In the genomic region with DNA sequence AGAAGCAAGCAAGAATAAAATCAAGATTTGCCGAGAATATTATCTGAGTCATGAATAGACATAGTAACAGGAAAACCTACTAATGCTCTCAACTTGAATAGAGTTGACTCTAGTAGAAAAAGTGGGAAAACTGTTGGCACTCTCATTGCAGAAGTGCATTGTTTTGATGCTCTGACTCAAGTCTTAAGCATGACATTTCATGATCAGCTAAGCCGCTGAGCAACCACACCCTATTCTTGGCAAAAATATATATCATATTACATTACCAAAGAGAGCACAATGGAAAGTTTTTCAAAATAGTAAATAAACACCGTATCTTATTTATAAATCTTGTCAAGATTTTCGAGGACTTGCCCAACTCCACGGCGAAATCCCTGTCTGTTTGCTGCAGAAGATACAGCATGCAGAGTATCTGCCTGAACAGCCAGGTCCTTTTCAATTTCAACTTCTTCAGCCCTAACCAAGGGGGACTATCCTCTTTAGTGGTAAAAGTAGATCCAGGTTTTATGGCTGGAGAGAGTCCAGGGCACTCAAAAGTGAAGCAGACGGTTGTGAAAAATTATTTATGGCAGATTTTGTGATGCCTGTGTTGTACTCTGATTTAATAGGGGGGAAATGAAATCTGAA, we compare ENCODE assay signal across 17 cellular contexts. TPM values are rescaled to one million over a fixed set of nuclear protein-coding genes. Genes with fewer than 3 reads are reported as not detected.
DNase-seq lines count a peak whose midpoint lies in the region; ATAC-seq and TF ChIP-seq lines count a peak whose summit lies in the region.
"Had no signal": no experiment of that assay in that cellular context is flagged by ENCODE, and none has a peak within 500 bp of the region (broad histone marks: within the 10 kb centered on the region; RNA-seq: fewer than 3 reads in every experiment).

No MANE protein-coding gene starts in this region.

- TF ChIP-seq CTCF in brain microvascular endothelial cell (IDR thresholded peaks at IDR 0.05; ENCODE audit: low read depth, low read length, missing control alignments) (no peak), hepatocyte (IDR thresholded peaks at IDR 0.05; ENCODE audit: poor library complexity) (no peak), neural progenitor cell (IDR thresholded peaks at IDR 0.05) (no peak)

- H3K9me3 ChIP-seq in hepatocyte (ENCODE audit: low read depth) = no peaks in the 10 kb centered on the region
- no peaks in the 10 kb centered on the region for H3K9me3 ChIP-seq in neural progenitor cell (ENCODE audit: low read depth)
- H3K9me3 ChIP-seq: sigmoid colon, tibial artery had no signal

- no peak for ATAC-seq in HG03039 (IDR thresholded peaks at IDR 0.05; ENCODE audit: unreplicated experiment)
- ATAC-seq: activated naive CD8-positive, alpha-beta T cell treated with anti-CD3 and anti-CD28 coated beads, Interleukin-2, amount 50 U/mL, for 24 hours had no signal

- no peaks in the 10 kb centered on the region for H3K36me3 ChIP-seq in brain microvascular endothelial cell (replicated peaks)
- no peaks in the 10 kb centered on the region for H3K36me3 ChIP-seq in hepatocyte (replicated peaks; ENCODE audit: insufficient read depth, low read depth)
- H3K36me3 ChIP-seq in neural progenitor cell = no peaks in the 10 kb centered on the region
- H3K36me3 ChIP-seq: sigmoid colon, tibial artery had no signal

- peak; percentile 86 for DNase-seq in A172 (ENCODE audit: low spot score)
- peak; percentile 94 for DNase-seq in HT1080 (ENCODE audit: low read depth)
- DNase-seq in brain microvascular endothelial cell = peak; percentile 69
- no peak for DNase-seq in hepatocyte (ENCODE audit: low spot score)
- no peak for DNase-seq in neural progenitor cell (ENCODE audit: low spot score)
- no peak for DNase-seq in stimulated activated naive CD4-positive, alpha-beta T cell (lab: John Stamatoyannopoulos, UW)
- DNase-seq in NCI-H2081 (lab: John Stamatoyannopoulos, UW) = no peak
- DNase-seq: activated CD8-positive, alpha-beta memory T cell treated with anti-CD3 and anti-CD28 coated beads, Interleukin-2, amount 50 U/mL, for 4 hours; activated naive CD8-positive, alpha-beta T cell treated with anti-CD3 and anti-CD28 coated beads, Interleukin-2, amount 50 U/mL, for 24 hours; DMS153; MM.1S; NCI-H345; Right ventricle myocardium superior; sigmoid colon; tibial artery had no signal

- H3K4me3 Mint-ChIP-seq in neural progenitor cell = no peak overlapping the region
- H3K4me3 Mint-ChIP-seq: activated naive CD8-positive, alpha-beta T cell treated with anti-CD3 and anti-CD28 coated beads, Interleukin-2, amount 50 U/mL, for 24 hours had no signal

- no peaks in the 10 kb centered on the region for H3K36me3 Mint-ChIP-seq in neural progenitor cell

- no peaks in the 10 kb centered on the region for H3K27me3 Mint-ChIP-seq in neural progenitor cell (ENCODE audit: insufficient read depth, low read depth)

- H3K4me1 ChIP-seq in hepatocyte (ENCODE audit: insufficient read depth) = peaks cover 5% of the 10 kb centered on the region
- H3K4me1 ChIP-seq in neural progenitor cell = no peaks in the 10 kb centered on the region
- H3K4me1 ChIP-seq: sigmoid colon, tibial artery had no signal

- in situ Hi-C loops in brain microvascular endothelial cell (cut with HindIII; ENCODE audit: low pct_ligation_motif_present, low sequenced_read_pairs) = loop anchor here (25.0 kb wide), 1 partner anchor 577 kb away; a partner anchor contains a TSS

- H3K9me2 ChIP-seq in hepatocyte (replicated peaks; ENCODE audit: insufficient read depth) = no peaks in the 10 kb centered on the region

- H3K4me2 ChIP-seq in hepatocyte (no peak overlapping the region), neural progenitor cell (no peak overlapping the region)

- H3K27me3 ChIP-seq in brain microvascular endothelial cell (replicated peaks) (no peaks in the 10 kb centered on the region), hepatocyte (no peaks in the 10 kb centered on the region), neural progenitor cell (no peaks in the 10 kb centered on the region)
- H3K27me3 ChIP-seq: sigmoid colon, tibial artery had no signal

- H3K27ac ChIP-seq in brain microvascular endothelial cell (peak overlapping the region; percentile 28), hepatocyte (peak overlapping the region; percentile 67), neural progenitor cell (no peak overlapping the region)
- H3K27ac ChIP-seq: tibial artery, VCaP had no signal

- H3K27ac Mint-ChIP-seq in neural progenitor cell = no peak overlapping the region
- H3K27ac Mint-ChIP-seq: activated naive CD8-positive, alpha-beta T cell treated with anti-CD3 and anti-CD28 coated beads, Interleukin-2, amount 50 U/mL, for 24 hours had no signal

- no peak overlapping the region for H2AFZ ChIP-seq in hepatocyte
- H2AFZ ChIP-seq in neural progenitor cell (replicated peaks) = no peak overlapping the region

- H3K9me3 Mint-ChIP-seq in neural progenitor cell = no peaks in the 10 kb centered on the region
- H3K9me3 Mint-ChIP-seq: activated naive CD8-positive, alpha-beta T cell treated with anti-CD3 and anti-CD28 coated beads, Interleukin-2, amount 50 U/mL, for 24 hours had no signal

- no peaks in the 10 kb centered on the region for H3K4me1 Mint-ChIP-seq in neural progenitor cell
- H3K4me1 Mint-ChIP-seq: activated naive CD8-positive, alpha-beta T cell treated with anti-CD3 and anti-CD28 coated beads, Interleukin-2, amount 50 U/mL, for 24 hours had no signal

- 69% methylated on average over 7 of the region's 7 CpGs for whole genome bisulfite sequencing in hepatocyte (ENCODE audit: low lambda C conversion rate, missing lambda C conversion rate)

- H3K4me3 ChIP-seq in brain microvascular endothelial cell (ENCODE audit: low read depth, low read length) = no peak overlapping the region
- no peak overlapping the region for H3K4me3 ChIP-seq in hepatocyte
- H3K4me3 ChIP-seq in neural progenitor cell = no peak overlapping the region
- H3K4me3 ChIP-seq: sigmoid colon, tibial artery had no signal

- H4K20me1 ChIP-seq in hepatocyte (ENCODE audit: insufficient read depth, poor library complexity, severe bottlenecking) (no peaks in the 10 kb centered on the region), neural progenitor cell (ENCODE audit: low read depth) (no peaks in the 10 kb centered on the region)

- H3K9ac ChIP-seq in neural progenitor cell = no peak overlapping the region

- H3K79me2 ChIP-seq in hepatocyte = no peaks in the 10 kb centered on the region
- H3K79me2 ChIP-seq in neural progenitor cell (ENCODE audit: low read depth) = no peaks in the 10 kb centered on the region

- H3F3A ChIP-seq in neural progenitor cell (ENCODE audit: low read depth) = no peaks in the 10 kb centered on the region

RNA-seq across cellular contexts. Expression of a gene that starts 13.9 kb away (rescaled TPM):
- 5.3 and 11.4 TPM in 2 replicates for total RNA-seq in A172 (2014; rRNA removed; shearing (Covaris generic))
- total RNA-seq in HT1080 (2014; rRNA removed; shearing (Covaris generic)) = 1.9 and 2.2 TPM in 2 replicates
- polyA plus RNA-seq in HT1080 (2015; cell fraction: cytosol; rRNA removed) = 0.73 and 0.85 TPM in 2 replicates
- polyA plus RNA-seq in HT1080 (2015; cell fraction: nucleus; rRNA removed) = 0.61 and 0.68 TPM in 2 replicates
- total RNA-seq in hepatocyte (18.2 and 24.0 TPM in 2 replicates), neural progenitor cell (ENCODE audit: low replicate concordance) (0.73 and 2.7 TPM in 2 replicates)
- 7.1 and 7.2 TPM in 2 replicates for polyA plus RNA-seq in hepatocyte

Comparison
In these comparisons a context has a peak if more than half of its experiments do, and no peak if none do; other contexts are left out.
1. DNase-seq: peak in A172 (single experiment), HT1080 (single experiment) and brain microvascular endothelial cell (single experiment); none in hepatocyte (single experiment), neural progenitor cell (single experiment), stimulated activated naive CD4-positive, alpha-beta T cell (0 of 6) and NCI-H2081 (0 of 2).